In genomic region chr5:163565931-163566608, GRCh38 we compare ENCODE assay signal across 8 cellular contexts.
DNase-seq lines count a peak whose midpoint lies in the region; ATAC-seq and TF ChIP-seq lines count a peak whose summit lies in the region.

No MANE protein-coding gene starts in this region.

- H3K36me3 Mint-ChIP-seq in MCF 10A (ENCODE audit: insufficient read depth, unreplicated experiment), result no peaks in the 10 kb centered on the region

- peak overlapping the region; percentile 59 for H3K4me3 Mint-ChIP-seq in MCF 10A (ENCODE audit: unreplicated experiment)

- H3K36me3 ChIP-seq in kidney epithelial cell (ENCODE audit: control insufficient read depth, insufficient read depth, low read length), result no peaks in the 10 kb centered on the region

- ATAC-seq in HG02798 (IDR thresholded peaks at IDR 0.05; ENCODE audit: poor library complexity, unreplicated experiment), result peak; percentile 77

- no peak overlapping the region for H3K27ac Mint-ChIP-seq in MCF 10A (ENCODE audit: low read depth, unreplicated experiment)

- TF ChIP-seq CTCF in RWPE1 (conservative IDR thresholded peaks at IDR 0.05; ENCODE audit: low read depth) (peak; percentile 32), MCF 10A (IDR thresholded peaks at IDR 0.05; ENCODE audit: unreplicated experiment) (no peak), kidney epithelial cell (IDR thresholded peaks at IDR 0.05; ENCODE audit: insufficient read depth, low read length, poor library complexity, severe bottlenecking) (no peak)

- CTCF ChIA-PET in RWPE1 (lab: Yijun Ruan, JAX) (interaction anchor here (0.6 to 2.1 kb wide), 5 partner anchors 18 to 1763 kb away, joined by 3 to 10 read pairs (median 3); no protein-coding TSS in a partner anchor), MCF 10A (lab: Yijun Ruan, JAX) (interaction anchor here (0.5 to 6.1 kb wide), 22 partner anchors 17 to 1942 kb away, joined by 3 to 86 read pairs (median 3); no protein-coding TSS in a partner anchor)

- intact Hi-C loops in MCF 10A (cut with micrococcal nuclease), result loop anchor here (2.0 kb wide), 2 partner anchors 909 to 1643 kb away; no protein-coding TSS in a partner anchor

- peaks cover 30% of the 10 kb centered on the region for H3K27me3 ChIP-seq in kidney epithelial cell (ENCODE audit: control insufficient read depth, insufficient read depth, low read length)

- H3K9me3 Mint-ChIP-seq in MCF 10A (ENCODE audit: unreplicated experiment), result no peaks in the 10 kb centered on the region

- no peaks in the 10 kb centered on the region for H3K27me3 Mint-ChIP-seq in MCF 10A (ENCODE audit: insufficient read depth, unreplicated experiment)

- POLR2A ChIA-PET in RWPE1 (lab: Yijun Ruan, JAX; ENCODE audit: low non-redundant PET) (no interaction called here), MCF 10A (lab: Yijun Ruan, JAX) (interaction anchor here (0.6 to 1.3 kb wide), 4 partner anchors 63 to 937 kb away, joined by 3 to 4 read pairs (median 3); no protein-coding TSS in a partner anchor)

- no TSS peak for BruUV-seq in MCF 10A (replicated peaks; lab: Mats Ljungman, UMichigan)

- peaks cover 51% of the 10 kb centered on the region for H3K4me1 Mint-ChIP-seq in MCF 10A (ENCODE audit: insufficient read depth, unreplicated experiment)

- H3K27ac ChIP-seq in RWPE1, result peak overlapping the region; percentile 20; the same call in 1 of the 2 replicates

- peak overlapping the region; percentile 30 for H3K4me3 ChIP-seq in kidney epithelial cell (ENCODE audit: low read depth, low read length)

- TF ChIP-seq POLR2A in erythroblast (IDR thresholded peaks at IDR 0.05; ENCODE audit: low read length), result no peak

- DNase-seq in NCI-H345 (lab: John Stamatoyannopoulos, UW), result peak; percentile 18
- no peak for DNase-seq in NCI-H345 treated with DMSO at 0.1 percent for 48 hours (lab: John Stamatoyannopoulos, UW; ENCODE audit: unreplicated experiment)
- DNase-seq in RWPE1 (ENCODE audit: low spot score), result peak; percentile 22
- peak; percentile 30 for DNase-seq in MCF 10A (ENCODE audit: unreplicated experiment)
- DNase-seq in kidney epithelial cell (ENCODE audit: low read depth), result no peak
- DNase-seq in stimulated activated CD4-positive, alpha-beta T cell treated with anti-CD3 and anti-CD28 coated beads, Interleukin-15, amount 100 ng/mL, for 24 hours, result peak; percentile 27
- no peak for DNase-seq in erythroblast (lab: John Stamatoyannopoulos, UW)

Comparison
In these comparisons a context has a peak if more than half of its experiments do, and no peak if none do; other contexts are left out.
1. DNase-seq: peak in NCI-H345 (single experiment), RWPE1 (single experiment), MCF 10A (single experiment) and stimulated activated CD4-positive, alpha-beta T cell treated with anti-CD3 and anti-CD28 coated beads, Interleukin-15, amount 100 ng/mL, for 24 hours (single experiment); none in NCI-H345 treated with DMSO at 0.1 percent for 48 hours (single experiment), kidney epithelial cell (single experiment) and erythroblast (0 of 2).